In genomic region chr17:42517516-42517915, GRCh38 we compare ENCODE assay signal across 8 cellular contexts. TPM values are rescaled to one million over a fixed set of nuclear protein-coding genes. Genes with fewer than 3 reads are reported as not detected.
A peak's percentile ranks its signal among the peaks of the same experiment; 100 is the strongest.
DNase-seq lines count a peak whose midpoint lies in the region; ATAC-seq and TF ChIP-seq lines count a peak whose summit lies in the region.

No MANE protein-coding gene starts in this region.

- dilution Hi-C loops in IMR-90 (cut with HindIII; ENCODE audit: low sequenced_read_pairs, unreplicated experiment): no loop called here

- H3K36me3 ChIP-seq in IMR-90 (ENCODE audit: control insufficient read depth, insufficient read depth, low read length) (peaks cover 2% of the 10 kb centered on the region; the same call in 1 of the 2 replicates), SJSA1 (peaks cover 22% of the 10 kb centered on the region), osteoblast (ENCODE audit: insufficient read depth, low read length) (peaks cover 12% of the 10 kb centered on the region), suprapubic skin (peaks cover 44% of the 10 kb centered on the region)

- POLR2A ChIA-PET in IMR-90 (lab: Charles Lee; ENCODE audit: unreplicated experiment): interaction anchor here (4.2 kb wide), 1 partner anchor 95 kb away, joined by 17 read pairs; the partner anchor contains the start of gene CAVIN1

- H3K18ac ChIP-seq in IMR-90 (ENCODE audit: low read depth, low read length): peak overlapping the region; percentile 95; the same call in 1 of the 2 replicates

- peak overlapping the region; percentile 99 for H2BK15ac ChIP-seq in IMR-90 (ENCODE audit: low read depth, low read length)

- peak overlapping the region; percentile 98 to 100 for H4K8ac ChIP-seq in IMR-90 (ENCODE audit: low read depth in 2 of 2, low read length in 2 of 2)

- H3K4me3 ChIP-seq in IMR-90 (ENCODE audit: insufficient read depth, low read depth, low read length) (no peak overlapping the region), SJSA1 (no peak overlapping the region), foreskin fibroblast (ENCODE audit: low read depth in 1 of 2, low read length in 2 of 2) (no peak overlapping the region), osteoblast (ENCODE audit: insufficient read depth, low read length) (no peak overlapping the region), suprapubic skin (no peak overlapping the region)

- H4K91ac ChIP-seq in IMR-90 (ENCODE audit: insufficient read depth, low read depth, low read length): peak overlapping the region; percentile 100

- H3K9me3 ChIP-seq in IMR-90 (ENCODE audit: control insufficient read depth, insufficient read depth, low read length) (no peaks in the 10 kb centered on the region), SJSA1 (replicated peaks) (no peaks in the 10 kb centered on the region), osteoblast (ENCODE audit: low read depth, low read length) (no peaks in the 10 kb centered on the region), suprapubic skin (no peaks in the 10 kb centered on the region)

- H3K4ac ChIP-seq in IMR-90 (ENCODE audit: low read depth, low read length): peak overlapping the region; percentile 100

- H4K20me1 ChIP-seq in IMR-90 (ENCODE audit: insufficient read depth, low read length) (no peaks in the 10 kb centered on the region; the same call in 1 of the 2 replicates), osteoblast (ENCODE audit: insufficient read depth, low read length) (no peaks in the 10 kb centered on the region)

- peaks cover 37% of the 10 kb centered on the region for H3K9me1 ChIP-seq in IMR-90 (ENCODE audit: insufficient read depth, low read length)

- peak overlapping the region; percentile 99 for H2AK5ac ChIP-seq in IMR-90 (ENCODE audit: low read depth, low read length)

- TF ChIP-seq RAD21 in IMR-90 (IDR thresholded peaks at IDR 0.05; ENCODE audit: low read length): peak; percentile 90

- peak overlapping the region; percentile 99 for H3K14ac ChIP-seq in IMR-90 (replicated peaks; ENCODE audit: low read depth, low read length)

- in situ Hi-C loops in IMR-90 (cut with MboI; ENCODE audit: low sequenced_read_pairs): no loop called here

- H2BK20ac ChIP-seq in IMR-90 (ENCODE audit: low read depth, low read length): peak overlapping the region; percentile 99

- H2BK5ac ChIP-seq in IMR-90 (ENCODE audit: low read depth, low read length, poor library complexity, severe bottlenecking): peak overlapping the region; percentile 99

- peak; percentile 93 for DNase-seq in COLO829 (ENCODE audit: low spot score)
- DNase-seq in IMR-90: peak; percentile 92
- peak; percentile 88 to 89 for DNase-seq in SJSA1 (ENCODE audit: low read depth in 1 of 2, low spot score in 2 of 2)
- DNase-seq in activated gamma-delta T cell (lab: John Stamatoyannopoulos, UW): peak; percentile 36
- peak; percentile 94 to 97 for DNase-seq in foreskin fibroblast
- DNase-seq in osteoblast (ENCODE audit: insufficient read length, low spot score, missing footprints): peak; percentile 97
- peak; percentile 94 to 95 for DNase-seq in suprapubic skin (ENCODE audit: low spot score in 2 of 2)

- H3K4me1 ChIP-seq in IMR-90 (ENCODE audit: control insufficient read depth, insufficient read depth, low read length) (peaks cover 71% of the 10 kb centered on the region), SJSA1 (replicated peaks) (peaks cover 66% of the 10 kb centered on the region), osteoblast (ENCODE audit: insufficient read depth, low read length) (peaks cover 57% of the 10 kb centered on the region), suprapubic skin (peaks cover 58% of the 10 kb centered on the region)

- ATAC-seq in IMR-90 (ENCODE audit: low read depth): peak; percentile 51
- ATAC-seq in GM18861 (IDR thresholded peaks at IDR 0.05; ENCODE audit: unreplicated experiment): no peak

- H2AK9ac ChIP-seq in IMR-90 (replicated peaks; ENCODE audit: low read depth, low read length, poor library complexity): peak overlapping the region; percentile 12

- TF ChIP-seq CTCF in IMR-90 (conservative IDR thresholded peaks at IDR 0.05; ENCODE audit: low read depth, low read length) (peak; percentile 99), foreskin fibroblast (IDR thresholded peaks at IDR 0.05; ENCODE audit: low read depth, low read length) (peak; percentile 96), osteoblast (IDR thresholded peaks at IDR 0.05; ENCODE audit: extremely low read depth, low read depth, low read length) (peak; percentile 99), suprapubic skin (IDR thresholded peaks at IDR 0.05) (peak; percentile 87 to 91)

- peak overlapping the region; percentile 100 for H2BK120ac ChIP-seq in IMR-90 (ENCODE audit: low read depth, low read length)

- CTCF ChIA-PET in IMR-90 (lab: Yijun Ruan, JAX): interaction anchor here (0.5 to 2.8 kb wide), 9 partner anchors 10 to 551 kb away, joined by 3 to 14 read pairs (median 4); partner anchors contain the start of gene CAVIN1

- WGBS in IMR-90 (ENCODE audit: extremely low coverage in 2 of 2, insufficient read length in 1 of 2), 2 experiments: 0% methylated on average over 2 of the region's 9 CpGs; no CpG with 5 or more reads in 1 of the 2 experiments
- 10% methylated on average over 9 of the region's 9 CpGs for WGBS in suprapubic skin

- no peaks in the 10 kb centered on the region for H3K27me3 ChIP-seq in IMR-90 (ENCODE audit: control insufficient read depth, insufficient read depth, low read length)
- no peaks in the 10 kb centered on the region for H3K27me3 ChIP-seq in SJSA1 (replicated peaks)
- no peaks in the 10 kb centered on the region for H3K27me3 ChIP-seq in osteoblast (ENCODE audit: insufficient read depth, low read length)
- no peaks in the 10 kb centered on the region for H3K27me3 ChIP-seq in suprapubic skin

- H3K4me2 ChIP-seq in IMR-90 (ENCODE audit: low read depth, low read length) (no peak overlapping the region), osteoblast (ENCODE audit: insufficient read depth, low read length) (peak overlapping the region; percentile 73)

- no peak for TF ChIP-seq EP300 in suprapubic skin (IDR thresholded peaks at IDR 0.05)

- H3K9ac ChIP-seq in IMR-90 (ENCODE audit: low read depth, low read length): peak overlapping the region; percentile 57; the same call in 1 of the 2 replicates

- peak overlapping the region; percentile 97; the same call in 1 of the 2 replicates for H4K5ac ChIP-seq in IMR-90 (ENCODE audit: low read depth, low read length)

- TF ChIP-seq POLR2A in IMR-90 (IDR thresholded peaks at IDR 0.05; ENCODE audit: low read depth, low read length): no peak
- TF ChIP-seq POLR2A in suprapubic skin (IDR thresholded peaks at IDR 0.05): no peak

- H3K27ac ChIP-seq in IMR-90 (ENCODE audit: insufficient read depth, low read length) (peak overlapping the region; percentile 99), SJSA1 (peak overlapping the region; percentile 99), osteoblast (ENCODE audit: low read depth, low read length) (peak overlapping the region; percentile 100), suprapubic skin (peak overlapping the region; percentile 87)

- H3K56ac ChIP-seq in IMR-90 (ENCODE audit: extremely low read depth, insufficient read depth, low read length): peak overlapping the region; percentile 97

- BruUV-seq in IMR-90 (replicated peaks; lab: Mats Ljungman, UMichigan): no TSS peak

- peaks cover 9 to 60% of the 10 kb centered on the region in 2 experiments; a peak in 3 of 4 replicates for H3K79me1 ChIP-seq in IMR-90 (ENCODE audit: low read depth in 1 of 2, low read length in 2 of 2)

- peak overlapping the region; percentile 62 for H2AFZ ChIP-seq in IMR-90 (replicated peaks; ENCODE audit: low read length, poor library complexity)
- H2AFZ ChIP-seq in osteoblast (ENCODE audit: low read length): no peak overlapping the region

- no peaks in the 10 kb centered on the region for H3K79me2 ChIP-seq in osteoblast (ENCODE audit: insufficient read depth, low read length)

- intact Hi-C loops in IMR-90 (cut with micrococcal nuclease): loop anchor here (2.0 to 5.0 kb wide), 3 partner anchors 89 to 195 kb away; no protein-coding TSS in a partner anchor

- H3K23ac ChIP-seq in IMR-90 (ENCODE audit: low read depth, low read length): peak overlapping the region; percentile 97; the same call in 1 of the 2 replicates

TF ChIP-seq in IMR-90, 13 proteins besides CTCF, POLR2A, EP300 and RAD21 (continues in another document):
- no peak for TF ChIP-seq MXI1 (IDR thresholded peaks at IDR 0.05; ENCODE audit: borderline replicate concordance, low read depth, low read length)

RNA-seq across cellular contexts. Expression of gene NAGLU, which starts 18.5 kb away (rescaled TPM):
- total RNA-seq in IMR-90 (2012; rRNA removed): 6.5 and 7.5 TPM in 2 replicates
- 29.2 TPM in 2 replicates for polyA plus RNA-seq in IMR-90 (2012; rRNA removed)
- 17.3 and 46.5 TPM in 2 replicates for polyA plus RNA-seq in IMR-90 (2012; cell fraction: cytosol; rRNA removed)
- polyA plus RNA-seq in IMR-90 (2012; cell fraction: nucleus; rRNA removed; ENCODE audit: low replicate concordance): 42.7 and 138 TPM in 2 replicates
- total RNA-seq in SJSA1 (2014; rRNA removed; shearing (Covaris generic)): 16.2 and 26.8 TPM in 2 replicates
- total RNA-seq in osteoblast: 91.6 and 99.0 TPM in 2 replicates
- 10 to 100 TPM; 19.8 to 40.1 (median 30.4) TPM for total RNA-seq in suprapubic skin

RNA-seq across cellular contexts. Expression of gene HSD17B1, which starts 35.2 kb away (rescaled TPM):
- total RNA-seq in IMR-90 (2012; rRNA removed): 0.56 and 0.72 TPM in 2 replicates
- 1.4 and 2.9 TPM in 2 replicates for polyA plus RNA-seq in IMR-90 (2012; rRNA removed)
- polyA plus RNA-seq in IMR-90 (2012; cell fraction: cytosol; rRNA removed): 1.4 and 2.6 TPM in 2 replicates
- 1.5 and 3.3 TPM in 2 replicates for polyA plus RNA-seq in IMR-90 (2012; cell fraction: nucleus; rRNA removed; ENCODE audit: low replicate concordance)
- 0.13 and 1.5 TPM in 2 replicates for total RNA-seq in SJSA1 (2014; rRNA removed; shearing (Covaris generic))
- 1.1 and 1.5 TPM in 2 replicates for total RNA-seq in osteoblast
- total RNA-seq in suprapubic skin: 1 to 10 TPM; 1.2 to 8.8 (median 3.2) TPM

RNA-seq across cellular contexts. Expression of gene COASY, which starts 44.4 kb away (rescaled TPM):
- total RNA-seq in IMR-90 (2012; rRNA removed) (9.7 and 10.6 TPM in 2 replicates), osteoblast (13.0 and 13.4 TPM in 2 replicates), suprapubic skin (10 to 100 TPM; 41.1 to 54.0 (median 46.0) TPM)
- 44.0 and 46.6 TPM in 2 replicates for polyA plus RNA-seq in IMR-90 (2012; rRNA removed)
- polyA plus RNA-seq in IMR-90 (2012; cell fraction: cytosol; rRNA removed): 32.3 and 40.6 TPM in 2 replicates
- polyA plus RNA-seq in IMR-90 (2012; cell fraction: nucleus; rRNA removed; ENCODE audit: low replicate concordance): 76.9 and 130 TPM in 2 replicates
- 10.2 and 15.4 TPM in 2 replicates for total RNA-seq in SJSA1 (2014; rRNA removed; shearing (Covaris generic))

RNA-seq across cellular contexts. Expression of gene MLX, which starts 49.4 kb away (rescaled TPM):
- total RNA-seq in IMR-90 (2012; rRNA removed): 37.5 and 37.8 TPM in 2 replicates
- 45.5 and 45.6 TPM in 2 replicates for polyA plus RNA-seq in IMR-90 (2012; rRNA removed)
- polyA plus RNA-seq in IMR-90 (2012; cell fraction: cytosol; rRNA removed): 17.2 and 19.2 TPM in 2 replicates
- 115 and 123 TPM in 2 replicates for polyA plus RNA-seq in IMR-90 (2012; cell fraction: nucleus; rRNA removed; ENCODE audit: low replicate concordance)
- 20.1 and 35.0 TPM in 2 replicates for total RNA-seq in SJSA1 (2014; rRNA removed; shearing (Covaris generic))
- 43.4 and 44.8 TPM in 2 replicates for total RNA-seq in osteoblast
- total RNA-seq in suprapubic skin: 10 to 100 TPM; 34.7 to 62.5 (median 44.3) TPM

RNA-seq across cellular contexts. Expression of gene ATP6V0A1, which starts 58.8 kb away (rescaled TPM):
- total RNA-seq in IMR-90 (2012; rRNA removed) (18.8 and 23.6 TPM in 2 replicates), osteoblast (52.5 and 53.9 TPM in 2 replicates), suprapubic skin (100 to 1,000 TPM; 102 to 194 (median 142) TPM)
- 34.0 and 36.2 TPM in 2 replicates for polyA plus RNA-seq in IMR-90 (2012; rRNA removed)
- 24.2 and 40.8 TPM in 2 replicates for polyA plus RNA-seq in IMR-90 (2012; cell fraction: cytosol; rRNA removed)
- polyA plus RNA-seq in IMR-90 (2012; cell fraction: nucleus; rRNA removed; ENCODE audit: low replicate concordance): 174 and 188 TPM in 2 replicates
- total RNA-seq in SJSA1 (2014; rRNA removed; shearing (Covaris generic)): 11.8 and 14.8 TPM in 2 replicates

Comparison
In these comparisons a context has a peak if more than half of its experiments do, and no peak if none do; other contexts are left out.
1. DNase-seq: peak in every context shown above with its lines; median percentile 97 in osteoblast; 96 in foreskin fibroblast; 94 in suprapubic skin; 93 in COLO829; 92 in IMR-90; 88 in SJSA1; 36 in activated gamma-delta T cell.